In the genomic region with DNA sequence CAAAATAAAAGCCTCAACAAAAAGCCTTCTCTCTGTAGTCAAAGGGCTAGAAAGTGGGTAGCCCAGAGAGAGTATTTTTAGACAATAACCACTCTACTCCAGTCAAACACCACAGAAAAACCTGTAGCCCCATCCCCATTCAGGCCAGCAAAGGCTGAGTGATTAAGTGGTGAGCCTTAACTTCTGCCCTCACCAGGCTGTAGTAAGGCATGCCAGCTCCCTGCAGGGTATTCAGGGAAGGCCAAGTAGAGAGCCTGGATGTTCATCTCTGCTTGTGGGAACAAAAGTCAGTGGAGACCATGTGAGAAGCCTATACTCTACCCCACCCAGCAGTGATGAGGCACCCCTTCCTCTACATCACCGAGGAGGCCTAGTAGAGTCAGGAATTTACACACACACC, we compare ENCODE assay signal across 21 cellular contexts.
"Had no signal": no experiment of that assay in that cellular context is flagged by ENCODE, and none has a peak within 500 bp of the region (broad histone marks: within the 10 kb centered on the region; RNA-seq: fewer than 3 reads in every experiment).

No MANE protein-coding gene starts in this region.

- H3K4me3 Mint-ChIP-seq: mesothelial cell of epicardium, naive B cell had no signal

- H3K27ac Mint-ChIP-seq: mesothelial cell of epicardium, naive B cell had no signal

- H3K4me1 ChIP-seq: esophagus squamous epithelium, gastrocnemius medialis, heart right ventricle, left lung, lower lobe of right lung had no signal

- H3K36me3 Mint-ChIP-seq: mesothelial cell of epicardium had no signal

- H3K36me3 ChIP-seq: esophagus squamous epithelium, gastrocnemius medialis, heart right ventricle, left lung, lower lobe of right lung had no signal

- ATAC-seq: gastrocnemius medialis, heart right ventricle, left cardiac atrium, left lung, left ventricle myocardium superior, lower lobe of right lung, mucosa of descending colon had no signal

- H3K27ac ChIP-seq: coronary artery, dorsolateral prefrontal cortex, esophagus squamous epithelium, gastrocnemius medialis, heart right ventricle, left lung, lower lobe of right lung had no signal

- H3K4me1 Mint-ChIP-seq: mesothelial cell of epicardium, naive B cell had no signal

- H3K4me3 ChIP-seq: coronary artery, dorsolateral prefrontal cortex, esophagus squamous epithelium, gastrocnemius medialis, heart right ventricle, left lung, lower lobe of right lung, mucosa of descending colon had no signal

- DNase-seq: dermis blood vessel endothelial cell; dorsolateral prefrontal cortex; effector CD4-positive, alpha-beta T cell; effector memory CD4-positive, alpha-beta T cell; esophagus squamous epithelium; foreskin fibroblast; foreskin melanocyte; gastrocnemius medialis; glutamatergic neuron; head of caudate nucleus; heart right ventricle; hippocampal formation; left cardiac atrium; left lung; left ventricle myocardium superior; lower lobe of right lung; mesenchymal stem cell; mucosa of descending colon; naive B cell had no signal

- H3K9me3 ChIP-seq: esophagus squamous epithelium, gastrocnemius medialis, left lung, lower lobe of right lung, mucosa of descending colon had no signal
